ENCODE assay signal across 21 cellular contexts in genomic region chr9:136001231-136001630, GRCh38.
"Had no signal": no experiment of that assay in that cellular context is flagged by ENCODE, and none has a peak within 500 bp of the region (broad histone marks: within the 10 kb centered on the region; RNA-seq: fewer than 3 reads in every experiment).

No MANE protein-coding gene starts in this region.

- H3K79me2 ChIP-seq: parathyroid adenoma had no signal

- H3K4me1 ChIP-seq: parathyroid adenoma had no signal

- H3K4me3 ChIP-seq: ascending aorta, coronary artery, sigmoid colon, tibial nerve had no signal

- H2AFZ ChIP-seq: parathyroid adenoma had no signal

- DNase-seq: activated CD4-positive, alpha-beta T cell treated with anti-CD3 and anti-CD28 coated beads for 36 hours; activated CD4-positive, alpha-beta T cell treated with anti-CD3 and anti-CD28 coated beads, Interleukin-2, amount 50 U/mL, for 48 hours; activated gamma-delta T cell; erythroblast; foreskin melanocyte; glutamatergic neuron; kidney glomerular epithelial cell; natural killer cell; sigmoid colon; stimulated activated CD8-positive, alpha-beta memory T cell treated with anti-CD3 and anti-CD28 coated beads, Interleukin-4, amount 100 ng/mL, for 48 hours; stimulated activated naive CD4-positive, alpha-beta T cell treated with Interleukin-2 at 50 U/mL for 16 hours; substantia nigra; T-helper 2 cell had no signal

- H3K36me3 ChIP-seq: ascending aorta, sigmoid colon, tibial nerve had no signal

- H3K27me3 ChIP-seq: ascending aorta, sigmoid colon, tibial nerve had no signal

- H3K9ac ChIP-seq: parathyroid adenoma had no signal

- FAIRE-seq: endometrium, TTC549, urothelium cell line had no signal

- H3K9me3 ChIP-seq: ascending aorta, neutrophil, sigmoid colon, tibial nerve had no signal

- H3K27ac ChIP-seq: ascending aorta, coronary artery, neutrophil, parathyroid adenoma, sigmoid colon, tibial nerve had no signal
